Comparison of ENCODE assay signal across 37 cellular contexts in genomic region chr13:30037306-30037705, GRCh38.
DNase-seq lines count a peak whose midpoint lies in the region; FAIRE-seq and TF ChIP-seq lines count a peak whose summit lies in the region.
"Had no signal": no experiment of that assay in that cellular context is flagged by ENCODE, and none has a peak within 500 bp of the region (broad histone marks: within the 10 kb centered on the region; RNA-seq: fewer than 3 reads in every experiment).

No MANE protein-coding gene starts in this region.

- no peak overlapping the region for H2AK5ac ChIP-seq in H9 (ENCODE audit: insufficient read length, low read length)
- H2AK5ac ChIP-seq in H1 (ENCODE audit: low read depth, low read length), result 0 out of 2 replicates have a peak overlapping the region, but pooled peaks have one; percentile 67
- H2AK5ac ChIP-seq in mesendoderm (ENCODE audit: low read length), result no peak overlapping the region

- H4K20me1 ChIP-seq in H9 (ENCODE audit: control insufficient read depth, insufficient read depth, insufficient read length) (no peaks in the 10 kb centered on the region), H1 (replicated peaks in 1 of 2; ENCODE audit: control insufficient read depth in 1 of 2, insufficient read depth in 2 of 2, low read length in 2 of 2) (no peaks in the 10 kb centered on the region)
- H4K20me1 ChIP-seq: BLaER1 had no signal

- H3K23ac ChIP-seq in H9 (ENCODE audit: insufficient read length, low read depth, low read length) (no peak overlapping the region), H1 (ENCODE audit: insufficient read length) (no peak overlapping the region), mesendoderm (ENCODE audit: low read length) (no peak overlapping the region)

- H3K4ac ChIP-seq in H9 (ENCODE audit: low read depth, low read length) (no peak overlapping the region), H1 (replicated peaks; ENCODE audit: insufficient read length, low read depth, low read length) (no peak overlapping the region), mesendoderm (ENCODE audit: low read depth, low read length) (no peak overlapping the region)

- POLR2A ChIA-PET in H1 (lab: Charles Lee; ENCODE audit: partially characterized antibody), result no interaction called here

- WGBS in H9 (ENCODE audit: extremely low coverage, insufficient read length, low lambda C conversion rate), result no CpG with 5 or more reads among the region's 6 CpGs
- 52% methylated on average over 6 of the region's 6 CpGs; no CpG with 5 or more reads in 1 of the 2 experiments for WGBS in H1 (ENCODE audit: extremely low coverage in 1 of 2, insufficient coverage in 1 of 2, insufficient read length in 1 of 2, insufficient replicate concordance in 2 of 2, low coverage in 1 of 2, low lambda C conversion rate in 2 of 2, missing lambda C conversion rate in 1 of 2), 2 experiments
- WGBS in mesendoderm (ENCODE audit: extremely low coverage, insufficient coverage, low lambda C conversion rate), result no CpG with 5 or more reads among the region's 6 CpGs

- H3K9me3 ChIP-seq in H9 (ENCODE audit: control insufficient read depth, low read depth, low read length) (no peaks in the 10 kb centered on the region), H1 (ENCODE audit: insufficient read depth in 2 of 2, low read depth in 1 of 2, low read length in 1 of 2) (no peaks in the 10 kb centered on the region)
- H3K9me3 ChIP-seq: BLaER1, MG63, testis had no signal

- H2BK15ac ChIP-seq in H9 (ENCODE audit: low read depth, low read length), result no peak overlapping the region
- no peak overlapping the region for H2BK15ac ChIP-seq in H1 (ENCODE audit: low read length)
- no peak overlapping the region for H2BK15ac ChIP-seq in mesendoderm (replicated peaks; ENCODE audit: low read depth)

- H4K8ac ChIP-seq in H9 (replicated peaks; ENCODE audit: insufficient read length, low read depth, low read length) (no peak overlapping the region), H1 (ENCODE audit: extremely low read depth, insufficient read depth, low read length) (no peak overlapping the region), mesendoderm (ENCODE audit: low read depth, low read length) (no peak overlapping the region)

- H3K9ac ChIP-seq in H9 (ENCODE audit: extremely low read depth, insufficient read length, low read length) (no peak overlapping the region), H1 (replicated peaks in 1 of 4; ENCODE audit: extremely low read depth in 1 of 4, low read depth in 3 of 4, low read length in 3 of 4) (no peak overlapping the region), mesendoderm (ENCODE audit: low read length) (no peak overlapping the region)
- H3K9ac ChIP-seq: BLaER1, parathyroid adenoma had no signal

- H3K56ac ChIP-seq in H9 (ENCODE audit: insufficient read length, low read depth, low read length) (no peak overlapping the region), H1 (replicated peaks; ENCODE audit: insufficient read length, low read depth, low read length) (no peak overlapping the region), mesendoderm (ENCODE audit: low read length) (no peak overlapping the region)

- H4K5ac ChIP-seq in H9 (ENCODE audit: insufficient read length, low read depth, low read length) (no peak overlapping the region), H1 (ENCODE audit: insufficient read length, low read depth, low read length) (no peak overlapping the region), mesendoderm (ENCODE audit: low read length) (no peak overlapping the region)

- H3K4me2 ChIP-seq in H9 (ENCODE audit: insufficient read depth, insufficient read length, low read length) (no peak overlapping the region), H1 (ENCODE audit: insufficient read depth in 1 of 2, low read depth in 2 of 2, low read length in 2 of 2) (peak overlapping the region in 1 of 2 experiments; percentile 4; a peak in 1 of 4 replicates), mesendoderm (ENCODE audit: low read length) (no peak overlapping the region)
- H3K4me2 ChIP-seq: BLaER1, hepatocyte had no signal

- H2BK20ac ChIP-seq in H9 (ENCODE audit: low read depth, low read length, poor library complexity, severe bottlenecking), result no peak overlapping the region
- H2BK20ac ChIP-seq in H1 (ENCODE audit: low read length), result no peak overlapping the region

- TF ChIP-seq CTCF in H9 (conservative IDR thresholded peaks at IDR 0.05), result no peak
- TF ChIP-seq CTCF in H1 (IDR thresholded peaks at IDR 0.05; ENCODE audit: control extremely low read depth in 1 of 3, insufficient read depth in 1 of 3, low read depth in 1 of 3, low read length in 3 of 3), result no peak

- no peak overlapping the region for H3K27ac Mint-ChIP-seq in H9
- H3K27ac Mint-ChIP-seq: activated CD8-positive, alpha-beta T cell treated with anti-CD3 and anti-CD28 coated beads, Interleukin-2, amount 10 ng/mL, durations not matched to agents 7 days and 5 days; activated naive CD4-positive, alpha-beta T cell treated with anti-CD3 and anti-CD28 coated beads for 36 hours; brain; immature natural killer cell had no signal

- H3K27me3 ChIP-seq in H9 (ENCODE audit: insufficient read depth, low read length) (no peaks in the 10 kb centered on the region), H1 (replicated peaks in 1 of 4; ENCODE audit: control insufficient read depth in 3 of 4, extremely low read depth in 1 of 4, insufficient read depth in 3 of 4, low read length in 3 of 4) (no peaks in the 10 kb centered on the region), mesendoderm (ENCODE audit: insufficient read depth, low read length, poor library complexity) (no peaks in the 10 kb centered on the region)
- H3K27me3 ChIP-seq: BLaER1, hepatocyte, MG63, testis had no signal

- peak; percentile 26 for DNase-seq in AG20443 (ENCODE audit: low spot score)
- peak; percentile 68 for DNase-seq in H9
- peak in 1 of 2 experiments; percentile 80 for DNase-seq in H1 (ENCODE audit: low read depth in 1 of 2, low spot score in 2 of 2)
- peak; percentile 82 for DNase-seq in mesendoderm
- no peak for DNase-seq in NCI-H1417 (lab: John Stamatoyannopoulos, UW)
- DNase-seq in Kasumi-1 (lab: John Stamatoyannopoulos, UW), result no peak
- no peak for DNase-seq in epidermal melanocyte (ENCODE audit: insufficient read length, low spot score)
- DNase-seq: activated CD4-positive, alpha-beta T cell treated with anti-CD3 and anti-CD28 coated beads for 4 hours; activated CD8-positive, alpha-beta T cell treated with anti-CD3 and anti-CD28 coated beads, Interleukin-2, amount 10 ng/mL, durations not matched to agents 7 days and 5 days; activated naive CD4-positive, alpha-beta T cell treated with anti-CD3 and anti-CD28 coated beads for 36 hours; cerebellar nuclear complex; dermis blood vessel endothelial cell; GF-D8; GOT3; immature natural killer cell; left colon; mammary epithelial cell; MG63; NCI-H1105; NCI-H187 treated with DMSO at 0.1 percent for 48 hours; NCI-H526 treated with DMSO at 0.1 percent for 48 hours; SHP77; stimulated activated CD4-positive, alpha-beta T cell treated with anti-CD3 and anti-CD28 coated beads, Interleukin-1b, Interleukin-23, amount 100 ng/mL, for 48 hours; stimulated activated naive CD8-positive, alpha-beta T cell treated with anti-CD3 and anti-CD28 coated beads, Interleukin-15, Interleukin-2, amounts not matched to agents 100 U/mL and 50 U/mL, for 24 hours; SW 1271; T-helper 9 cell; testis had no signal

- no peak overlapping the region for H2BK12ac ChIP-seq in H9 (ENCODE audit: insufficient read length, low read depth, low read length)
- no peak overlapping the region for H2BK12ac ChIP-seq in H1 (ENCODE audit: low read depth, low read length)

- H3K27me3 Mint-ChIP-seq in H9 (ENCODE audit: low read depth), result peaks cover 1% of the 10 kb centered on the region

- H3K36me3 ChIP-seq in H1 (ENCODE audit: control insufficient read depth in 2 of 4, insufficient read depth in 4 of 4, low read length in 3 of 4) (no peaks in the 10 kb centered on the region), mesendoderm (ENCODE audit: control insufficient read depth, insufficient read depth, low read length) (no peaks in the 10 kb centered on the region)
- H3K36me3 ChIP-seq: BLaER1, MG63 had no signal

- H3K79me1 ChIP-seq in H9 (ENCODE audit: insufficient read depth, low read depth, low read length, poor library complexity, severe bottlenecking) (no peaks in the 10 kb centered on the region), H1 (ENCODE audit: low read depth, low read length) (0 out of 2 replicates have a peak, but pooled peaks cover 2% of the 10 kb centered on the region), mesendoderm (ENCODE audit: low read length) (no peaks in the 10 kb centered on the region)

- TF ChIP-seq POLR2A in H1 (IDR thresholded peaks at IDR 0.05; ENCODE audit: control extremely low read depth in 1 of 2, low read depth in 2 of 2, low read length in 2 of 2), result no peak

- H3K36me3 Mint-ChIP-seq in H9 (ENCODE audit: insufficient read depth in 1 of 3, low read depth in 3 of 3), result no peaks in the 10 kb centered on the region
- H3K36me3 Mint-ChIP-seq: brain, immature natural killer cell had no signal

- 0 out of 3 replicates have a peak, but pooled peaks of 1 of the 2 experiments have one; percentile 19 for TF ChIP-seq EP300 in H1 (IDR thresholded peaks at IDR 0.05; ENCODE audit: borderline replicate concordance in 1 of 2, low read depth in 2 of 2, low read length in 2 of 2)

- H3K18ac ChIP-seq in H9 (ENCODE audit: insufficient read length, low read depth, low read length) (no peak overlapping the region), H1 (ENCODE audit: extremely low read depth, low read length) (no peak overlapping the region), mesendoderm (ENCODE audit: low read length) (no peak overlapping the region)

- H2BK5ac ChIP-seq in H9 (ENCODE audit: insufficient read length, low read length) (no peak overlapping the region), H1 (ENCODE audit: low read depth, low read length) (no peak overlapping the region), mesendoderm (ENCODE audit: low read length) (no peak overlapping the region)

- H2BK120ac ChIP-seq in H9 (ENCODE audit: low read depth, low read length, poor library complexity, severe bottlenecking) (no peak overlapping the region), H1 (replicated peaks; ENCODE audit: low read depth, low read length) (no peak overlapping the region), mesendoderm (ENCODE audit: low read depth, low read length) (no peak overlapping the region)

- H3K4me3 ChIP-seq in H1 (ENCODE audit: extremely low read depth in 1 of 4, insufficient read depth in 2 of 4, low read depth in 3 of 4, low read length in 4 of 4) (no peak overlapping the region), mesendoderm (ENCODE audit: low read length) (no peak overlapping the region)
- H3K4me3 ChIP-seq: BLaER1, hepatocyte, K562, MG63, testis had no signal

- CTCF ChIA-PET in H1 (lab: Charles Lee; ENCODE audit: partially characterized antibody), result interaction anchor here (0.9 to 1.5 kb wide), 4 partner anchors 15 to 75 kb away, joined by 3 to 6 read pairs (median 3); no protein-coding TSS in a partner anchor

- H3K23me2 ChIP-seq in H9 (ENCODE audit: insufficient read length, low read depth, low read length, poor library complexity, severe bottlenecking), result no peaks in the 10 kb centered on the region
- no peaks in the 10 kb centered on the region; the same call in 1 of the 2 replicates for H3K23me2 ChIP-seq in H1 (ENCODE audit: low read depth, low read length)

- H4K91ac ChIP-seq in H9 (ENCODE audit: insufficient read length, low read depth, low read length), result no peak overlapping the region
- no peak overlapping the region for H4K91ac ChIP-seq in H1 (replicated peaks; ENCODE audit: insufficient read length, low read length)

- peaks cover 3% of the 10 kb centered on the region; the same call in 1 of the 2 replicates for H3K4me1 ChIP-seq in H9 (ENCODE audit: insufficient read depth, low read length)
- peaks cover 0 to 7% (median 5%) of the 10 kb centered on the region in 4 experiments; a peak in 3 of 7 replicates for H3K4me1 ChIP-seq in H1 (replicated peaks in 1 of 4; ENCODE audit: control insufficient read depth in 3 of 4, insufficient read depth in 4 of 4, low read length in 3 of 4)
- peaks cover 17% of the 10 kb centered on the region for H3K4me1 ChIP-seq in mesendoderm (ENCODE audit: control insufficient read depth, low read depth, low read length)
- H3K4me1 ChIP-seq: parathyroid adenoma, testis had no signal

- H3K4me3 Mint-ChIP-seq in H9, result no peak overlapping the region
- H3K4me3 Mint-ChIP-seq: activated CD8-positive, alpha-beta T cell treated with anti-CD3 and anti-CD28 coated beads, Interleukin-2, amount 10 ng/mL, durations not matched to agents 7 days and 5 days; activated naive CD4-positive, alpha-beta T cell treated with anti-CD3 and anti-CD28 coated beads for 36 hours; brain; immature natural killer cell had no signal

- H3K27ac ChIP-seq in H9 (ENCODE audit: insufficient read length, low read depth, low read length) (no peak overlapping the region), H1 (ENCODE audit: low read depth, low read length) (no peak overlapping the region), mesendoderm (ENCODE audit: low read depth, low read length) (no peak overlapping the region)
- H3K27ac ChIP-seq: BLaER1, hepatocyte, parathyroid adenoma, testis, VCaP had no signal

- TF ChIP-seq RAD21 in H1 (IDR thresholded peaks at IDR 0.05 in 1 of 2, conservative IDR thresholded peaks at IDR 0.05 in 1 of 2; ENCODE audit: low read depth in 2 of 2, low read length in 2 of 2), result peak in 1 of 2 experiments; percentile 12; a peak in 2 of 4 replicates

- H3K4me1 Mint-ChIP-seq in H9, result peaks cover 39 to 41% of the 10 kb centered on the region in 2 experiments
- H3K4me1 Mint-ChIP-seq: immature natural killer cell had no signal

- FAIRE-seq in H1 (lab: Jason Lieb, UNC), result peak; percentile 58
- FAIRE-seq: endometrium, frontal cortex, HTR-8/SVneo, K562, urothelium cell line had no signal

- H3K14ac ChIP-seq in H9 (ENCODE audit: insufficient read depth, low read length) (no peak overlapping the region), H1 (ENCODE audit: insufficient read length) (no peak overlapping the region)

- H2AFZ ChIP-seq in H9 (ENCODE audit: low read length), result no peak overlapping the region
- H2AFZ ChIP-seq in H1 (ENCODE audit: low read length), result no peak overlapping the region
- H2AFZ ChIP-seq: hepatocyte, parathyroid adenoma had no signal

- H3K79me2 ChIP-seq in H9 (ENCODE audit: insufficient read depth, low read length) (no peaks in the 10 kb centered on the region), H1 (ENCODE audit: control insufficient read depth in 1 of 2, insufficient read depth in 2 of 2, low read length in 2 of 2) (no peaks in the 10 kb centered on the region; a peak in 1 of 4 replicates), mesendoderm (ENCODE audit: control insufficient read depth, insufficient read depth, low read length) (no peaks in the 10 kb centered on the region)
- H3K79me2 ChIP-seq: hepatocyte, parathyroid adenoma had no signal

- no peak overlapping the region for H3T11ph ChIP-seq in H9 (ENCODE audit: low read length)

- no peaks in the 10 kb centered on the region for H3K9me3 Mint-ChIP-seq in H9
- H3K9me3 Mint-ChIP-seq: activated naive CD4-positive, alpha-beta T cell treated with anti-CD3 and anti-CD28 coated beads for 36 hours had no signal

Comparison
In these comparisons a context has a peak if more than half of its experiments do, and no peak if none do; other contexts are left out.
1. DNase-seq: peak in AG20443 (single experiment), H9 (single experiment) and mesendoderm (single experiment); none in NCI-H1417 (0 of 3), Kasumi-1 (0 of 2) and epidermal melanocyte (single experiment).